18 cellular contexts compared by ENCODE assay signal in the genomic region with DNA sequence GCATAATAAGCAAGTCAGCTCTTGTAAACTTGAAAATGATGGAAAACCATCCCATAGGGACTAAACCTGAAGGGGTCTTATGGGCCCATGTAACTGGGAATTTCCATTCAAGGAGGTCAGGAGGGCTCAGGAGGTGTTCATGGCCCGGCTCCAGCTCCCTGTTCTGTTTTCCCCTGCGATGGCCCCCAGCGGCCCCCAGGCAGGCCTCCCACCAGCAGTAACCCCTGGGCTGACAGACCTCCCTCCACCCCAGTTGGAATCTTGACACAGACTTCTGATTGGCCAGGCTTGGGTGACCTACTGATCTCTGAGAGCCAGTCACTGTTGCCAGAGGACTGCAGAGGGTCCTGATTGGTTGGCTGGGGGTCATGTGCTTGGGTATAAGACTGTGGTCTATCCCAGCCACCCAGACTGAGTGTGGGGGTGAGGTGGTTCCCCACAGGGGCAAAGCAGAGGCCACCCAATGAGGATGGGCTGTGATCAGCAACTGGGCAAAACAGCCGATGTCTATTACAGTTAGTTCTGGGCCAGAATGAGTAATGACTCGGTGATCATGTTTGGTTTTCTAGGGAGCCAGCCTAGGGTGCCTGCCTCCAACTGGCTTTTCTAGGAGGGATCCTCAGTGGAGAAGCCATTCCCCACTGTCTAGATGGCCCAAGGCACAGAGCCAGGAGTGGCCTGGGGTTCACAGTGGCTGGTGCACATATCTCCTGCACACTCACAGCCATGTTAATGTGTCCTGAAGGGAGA. TPM values are rescaled to one million over a fixed set of nuclear protein-coding genes. Genes with fewer than 3 reads are reported as not detected.
DNase-seq lines count a peak whose midpoint lies in the region; ATAC-seq, FAIRE-seq and TF ChIP-seq lines count a peak whose summit lies in the region.
"Had no signal": no experiment of that assay in that cellular context is flagged by ENCODE, and none has a peak within 500 bp of the region (broad histone marks: within the 10 kb centered on the region; RNA-seq: fewer than 3 reads in every experiment).

No MANE protein-coding gene starts in this region.

- FAIRE-seq in HepG2 (lab: Jason Lieb, UNC) = no peak

- H2AFZ ChIP-seq in HepG2 (ENCODE audit: low read length) = no peak overlapping the region

- DNase-seq in HepG2 (ENCODE audit: low spot score) (no peak), right lobe of liver (no peak), WTC11 (ENCODE audit: low spot score) (no peak), mesothelial cell of epicardium (ENCODE audit: low spot score in 2 of 2, unreplicated experiment in 2 of 2) (no peak), mesenteric fat pad (ENCODE audit: low spot score) (no peak)
- DNase-seq in activated CD4-positive, alpha-beta T cell treated with anti-CD3 and anti-CD28 coated beads, Interleukin-2, amount 10 ng/mL, durations not matched to agents 24 days and 14 days = no peak
- DNase-seq: activated T-cell treated with anti-CD3 and anti-CD28 coated beads, Interleukin-2, amount 50 U/mL, for 72 hours; Caco-2; cerebellar nuclear complex; GF-D8; heart left ventricle; NCI-H187; stimulated activated CD4-positive, alpha-beta T cell treated with anti-CD3 and anti-CD28 coated beads, Interleukin-4, amount 100 ng/mL, for 4 hours had no signal

- no peaks in the 10 kb centered on the region for H3K79me2 ChIP-seq in HepG2 (ENCODE audit: insufficient read depth, low read length)

- H3K4me1 Mint-ChIP-seq in WTC11 = no peaks in the 10 kb centered on the region
- H3K4me1 Mint-ChIP-seq in mesothelial cell of epicardium = peaks cover 29% of the 10 kb centered on the region
- H3K4me1 Mint-ChIP-seq in activated CD4-positive, alpha-beta T cell treated with anti-CD3 and anti-CD28 coated beads, Interleukin-2, amount 10 ng/mL, durations not matched to agents 24 days and 14 days = no peaks in the 10 kb centered on the region
- H3K4me1 Mint-ChIP-seq: memory B cell had no signal

- no peak overlapping the region for H3K4me3 ChIP-seq in HepG2 (replicated peaks in 1 of 3; ENCODE audit: insufficient read depth in 1 of 3, low read depth in 2 of 3, low read length in 3 of 3)
- no peak overlapping the region for H3K4me3 ChIP-seq in right lobe of liver
- H3K4me3 ChIP-seq: heart left ventricle, SJCRH30 had no signal

- BruUV-seq in HepG2 (replicated peaks; lab: Mats Ljungman, UMichigan) = no TSS peak

- H3K4me1 ChIP-seq in HepG2 (ENCODE audit: insufficient read depth, low read length) = peaks cover 25% of the 10 kb centered on the region
- no peaks in the 10 kb centered on the region for H3K4me1 ChIP-seq in right lobe of liver

- ATAC-seq in HepG2 (no peak), right lobe of liver (no peak), WTC11 (peak; percentile 46), HG03095 (IDR thresholded peaks at IDR 0.05; ENCODE audit: unreplicated experiment) (no peak), GM18907 (IDR thresholded peaks at IDR 0.05; ENCODE audit: unreplicated experiment) (no peak)
- ATAC-seq: heart left ventricle had no signal

- no peaks in the 10 kb centered on the region for H3K9me3 Mint-ChIP-seq in WTC11
- H3K9me3 Mint-ChIP-seq in mesothelial cell of epicardium = no peaks in the 10 kb centered on the region
- H3K9me3 Mint-ChIP-seq in activated CD4-positive, alpha-beta T cell treated with anti-CD3 and anti-CD28 coated beads, Interleukin-2, amount 10 ng/mL, durations not matched to agents 24 days and 14 days = no peaks in the 10 kb centered on the region
- H3K9me3 Mint-ChIP-seq: activated T-cell treated with anti-CD3 and anti-CD28 coated beads, Interleukin-2, amount 50 U/mL, for 72 hours; memory B cell; type B pancreatic cell had no signal

- TF ChIP-seq CTCF in HepG2 (CRISPR knock-in tag; IDR thresholded peaks at IDR 0.05) (no peak), right lobe of liver (IDR thresholded peaks at IDR 0.05) (no peak), WTC11 (IDR thresholded peaks at IDR 0.05) (no peak), mesothelial cell of epicardium (IDR thresholded peaks at IDR 0.05; ENCODE audit: unreplicated experiment) (no peak)

- 100% methylated on average over 3 of the region's 5 CpGs for WGBS in HepG2 (ENCODE audit: low lambda C conversion rate)
- 100% methylated on average over 1 of the region's 5 CpGs for WGBS in right lobe of liver (ENCODE audit: insufficient coverage, low coverage, low lambda C conversion rate, missing lambda C conversion rate)

- no peak for TF ChIP-seq RAD21 in HepG2 (CRISPR knock-in tag; IDR thresholded peaks at IDR 0.05)

- H3K27ac ChIP-seq in HepG2 (ENCODE audit: extremely low read length, insufficient read depth, low read length) (no peak overlapping the region), right lobe of liver (no peak overlapping the region)

- peaks cover 11% of the 10 kb centered on the region for H3K36me3 Mint-ChIP-seq in WTC11
- peaks cover 4% of the 10 kb centered on the region for H3K36me3 Mint-ChIP-seq in mesothelial cell of epicardium
- peaks cover 5% of the 10 kb centered on the region for H3K36me3 Mint-ChIP-seq in activated CD4-positive, alpha-beta T cell treated with anti-CD3 and anti-CD28 coated beads, Interleukin-2, amount 10 ng/mL, durations not matched to agents 24 days and 14 days (ENCODE audit: low read depth)
- H3K36me3 Mint-ChIP-seq: memory B cell had no signal

- H3K27me3 ChIP-seq in HepG2 (ENCODE audit: control insufficient read depth in 1 of 2, insufficient read depth in 2 of 2, low read length in 2 of 2) = no peaks in the 10 kb centered on the region
- H3K27me3 ChIP-seq in right lobe of liver = no peaks in the 10 kb centered on the region
- H3K27me3 ChIP-seq: heart left ventricle, SJCRH30 had no signal

- H3K27me3 Mint-ChIP-seq in WTC11 (ENCODE audit: low read depth) (no peaks in the 10 kb centered on the region; the same call in 1 of the 2 replicates), mesothelial cell of epicardium (ENCODE audit: low read depth) (no peaks in the 10 kb centered on the region)
- H3K27me3 Mint-ChIP-seq in activated CD4-positive, alpha-beta T cell treated with anti-CD3 and anti-CD28 coated beads, Interleukin-2, amount 10 ng/mL, durations not matched to agents 24 days and 14 days = no peaks in the 10 kb centered on the region
- H3K27me3 Mint-ChIP-seq: memory B cell, type B pancreatic cell had no signal

- TF ChIP-seq EP300 in HepG2 (IDR thresholded peaks at IDR 0.05; ENCODE audit: low read depth in 2 of 2, low read length in 2 of 2) = no peak
- no peak for TF ChIP-seq EP300 in HepG2 (CRISPR knock-in tag; IDR thresholded peaks at IDR 0.05; ENCODE audit: borderline replicate concordance)

- intact Hi-C loops in HepG2 (cut with micrococcal nuclease; ENCODE audit: unreplicated experiment) (no loop called here), right lobe of liver (cut with DNase I) (no loop called here)
- intact Hi-C loops in activated CD4-positive, alpha-beta T cell treated with anti-CD3 and anti-CD28 coated beads, Interleukin-2, amount 10 ng/mL, durations not matched to agents 24 days and 14 days (cut with micrococcal nuclease) = no loop called here

- H3K36me3 ChIP-seq in HepG2 (replicated peaks in 1 of 2; ENCODE audit: control insufficient read depth in 1 of 2, insufficient read depth in 2 of 2, low read length in 2 of 2) (no peaks in the 10 kb centered on the region), right lobe of liver (no peaks in the 10 kb centered on the region)

- no peak overlapping the region for H3K9ac ChIP-seq in HepG2 (ENCODE audit: insufficient read depth, low read depth, low read length)

- POLR2A ChIA-PET in HepG2 (lab: Yijun Ruan, JAX) = no interaction called here
- POLR2A ChIA-PET in WTC11 (lab: Charles Lee) = no interaction called here

- H3K9me3 ChIP-seq in HepG2 (ENCODE audit: low read length) (no peaks in the 10 kb centered on the region), right lobe of liver (no peaks in the 10 kb centered on the region)
- H3K9me3 ChIP-seq: Caco-2, heart left ventricle, SJCRH30 had no signal

- H3K27ac Mint-ChIP-seq in WTC11 (no peak overlapping the region), mesothelial cell of epicardium (peak overlapping the region; percentile 34)
- H3K27ac Mint-ChIP-seq in activated CD4-positive, alpha-beta T cell treated with anti-CD3 and anti-CD28 coated beads, Interleukin-2, amount 10 ng/mL, durations not matched to agents 24 days and 14 days = no peak overlapping the region
- H3K27ac Mint-ChIP-seq: activated T-cell treated with anti-CD3 and anti-CD28 coated beads, Interleukin-2, amount 50 U/mL, for 72 hours; memory B cell had no signal

- no peak overlapping the region for H3K4me2 ChIP-seq in HepG2 (ENCODE audit: low read depth, low read length)

- in situ Hi-C loops in HepG2 (cut with HindIII; ENCODE audit: extremely low pct_ligation_motif_present, low pct_unique_long_range_greater_than_20kb) = no loop called here

- no peak for TF ChIP-seq POLR2A in HepG2 (IDR thresholded peaks at IDR 0.05; ENCODE audit: insufficient read depth in 1 of 2, low read depth in 2 of 2, low read length in 2 of 2)
- no peak for TF ChIP-seq POLR2A in right lobe of liver (IDR thresholded peaks at IDR 0.05)

- H4K20me1 ChIP-seq in HepG2 (ENCODE audit: insufficient read depth, low read length) = no peaks in the 10 kb centered on the region

- CTCF ChIA-PET in HepG2 (lab: Yijun Ruan, JAX; ENCODE audit: low intra/inter-chr PET ratio, low total read pairs) (no interaction called here), WTC11 (lab: Charles Lee) (interaction anchor here (1.7 kb wide), 1 partner anchor 53 kb away, joined by 7 read pairs; the partner anchor contains the start of gene TMEM120B)

- H3K4me3 Mint-ChIP-seq in WTC11 = no peak overlapping the region
- no peak overlapping the region for H3K4me3 Mint-ChIP-seq in mesothelial cell of epicardium
- H3K4me3 Mint-ChIP-seq in activated CD4-positive, alpha-beta T cell treated with anti-CD3 and anti-CD28 coated beads, Interleukin-2, amount 10 ng/mL, durations not matched to agents 24 days and 14 days = no peak overlapping the region
- H3K4me3 Mint-ChIP-seq: activated T-cell treated with anti-CD3 and anti-CD28 coated beads, Interleukin-2, amount 50 U/mL, for 72 hours; memory B cell; type B pancreatic cell had no signal

RNA-seq across cellular contexts. Expression of gene RHOF, which starts 27.0 kb away (rescaled TPM):
- 11.0 and 14.6 TPM in 2 replicates for total RNA-seq in HepG2 (2016; rRNA removed; fragmentation: Illumina TruSeq; extraction: Trizol)
- total RNA-seq in HepG2 (2016; cell fraction: cytosol; rRNA removed; fragmentation: Illumina TruSeq; extraction: Trizol; ENCODE audit: low read depth) = 10.8 and 12.5 TPM in 2 replicates
- total RNA-seq in HepG2 (2016; cell fraction: insoluble cytoplasmic fraction; rRNA removed; fragmentation: Illumina TruSeq; extraction: Trizol) = 9.8 and 14.8 TPM in 2 replicates
- total RNA-seq in HepG2 (2016; cell fraction: membrane; rRNA removed; fragmentation: Illumina TruSeq; extraction: Trizol) = 18.2 and 24.9 TPM in 2 replicates
- 14.1 and 17.3 TPM in 2 replicates for total RNA-seq in HepG2 (2016; cell fraction: nucleus; rRNA removed; fragmentation: Illumina TruSeq; extraction: Trizol)
- 31.3 and 32.2 TPM in 2 replicates for polyA plus RNA-seq in HepG2 (2011; rRNA removed)
- polyA plus RNA-seq in HepG2 (2011; cell fraction: cytosol; rRNA removed) = 28.4 and 38.7 TPM in 2 replicates
- polyA plus RNA-seq in HepG2 (2011; cell fraction: nucleus; rRNA removed) = 37.5 and 40.2 TPM in 2 replicates
- 10.8 and 12.9 TPM in 2 replicates for polyA plus RNA-seq in HepG2 (2012)
- polyA plus RNA-seq in HepG2 (2016; cell fraction: cytosol; fragmentation: Illumina TruSeq; extraction: Trizol; ENCODE audit: low read depth) = 19.8 and 23.7 TPM in 2 replicates
- 19.7 and 25.0 TPM in 2 replicates for polyA plus RNA-seq in HepG2 (2016; cell fraction: insoluble cytoplasmic fraction; fragmentation: Illumina TruSeq; extraction: Trizol; ENCODE audit: low read depth)
- polyA plus RNA-seq in HepG2 (2016; cell fraction: membrane; fragmentation: Illumina TruSeq; extraction: Trizol; ENCODE audit: low read depth) = 27.0 and 27.4 TPM in 2 replicates
- 24.9 and 31.1 TPM in 2 replicates for polyA plus RNA-seq in HepG2 (2016; cell fraction: nucleus; fragmentation: Illumina TruSeq; extraction: Trizol; ENCODE audit: insufficient read depth, low read depth)
- polyA minus RNA-seq in HepG2 (2011; rRNA and poly(A)+ RNA removed; ENCODE audit: low replicate concordance) = 46.1 and 174 TPM in 2 replicates
- 32.2 and 38.9 TPM in 2 replicates for polyA minus RNA-seq in HepG2 (2011; cell fraction: cytosol; rRNA and poly(A)+ RNA removed)
- 32.4 and 35.6 TPM in 2 replicates for polyA minus RNA-seq in HepG2 (2011; cell fraction: nucleus; rRNA and poly(A)+ RNA removed)
- 10 to 100 TPM in 2 of 6 experiments, 1 to 10 TPM in 4; 3.7 to 16.2 (median 5.0) TPM for total RNA-seq in right lobe of liver
- 35.8 to 45.3 TPM (median 36.2 TPM) in 3 replicates for total RNA-seq in WTC11 (2021)
- total RNA-seq in mesothelial cell of epicardium = 33.0 to 37.8 TPM (median 33.8 TPM) in 3 replicates
- total RNA-seq in mesenteric fat pad = 6.1 TPM
- total RNA-seq in activated CD4-positive, alpha-beta T cell treated with anti-CD3 and anti-CD28 coated beads, Interleukin-2, amount 10 ng/mL, durations not matched to agents 24 days and 14 days = 107 and 114 TPM in 2 replicates

RNA-seq across cellular contexts. Expression of gene SETD1B, which starts 37.3 kb away (rescaled TPM):
- 1.4 and 1.8 TPM in 2 replicates for total RNA-seq in HepG2 (2016; rRNA removed; fragmentation: Illumina TruSeq; extraction: Trizol)
- total RNA-seq in HepG2 (2016; cell fraction: cytosol; rRNA removed; fragmentation: Illumina TruSeq; extraction: Trizol; ENCODE audit: low read depth) = 0.40 and 0.44 TPM in 2 replicates
- 1.3 TPM in 2 replicates for total RNA-seq in HepG2 (2016; cell fraction: insoluble cytoplasmic fraction; rRNA removed; fragmentation: Illumina TruSeq; extraction: Trizol)
- total RNA-seq in HepG2 (2016; cell fraction: membrane; rRNA removed; fragmentation: Illumina TruSeq; extraction: Trizol) = 1.3 and 1.4 TPM in 2 replicates
- total RNA-seq in HepG2 (2016; cell fraction: nucleus; rRNA removed; fragmentation: Illumina TruSeq; extraction: Trizol) = 2.7 and 3.3 TPM in 2 replicates
- 1.1 and 1.3 TPM in 2 replicates for polyA plus RNA-seq in HepG2 (2011; rRNA removed)
- polyA plus RNA-seq in HepG2 (2011; cell fraction: cytosol; rRNA removed) = 0.43 and 0.51 TPM in 2 replicates
- polyA plus RNA-seq in HepG2 (2011; cell fraction: nucleus; rRNA removed) = 9.3 TPM in 2 replicates
- 4.2 and 6.2 TPM in 2 replicates for polyA plus RNA-seq in HepG2 (2012)
- polyA plus RNA-seq in HepG2 (2016; cell fraction: cytosol; fragmentation: Illumina TruSeq; extraction: Trizol; ENCODE audit: low read depth) = 0.32 and 0.34 TPM in 2 replicates
- 2.6 and 3.8 TPM in 2 replicates for polyA plus RNA-seq in HepG2 (2016; cell fraction: insoluble cytoplasmic fraction; fragmentation: Illumina TruSeq; extraction: Trizol; ENCODE audit: low read depth)
- polyA plus RNA-seq in HepG2 (2016; cell fraction: membrane; fragmentation: Illumina TruSeq; extraction: Trizol; ENCODE audit: low read depth) = 0.70 and 0.76 TPM in 2 replicates
- 16.0 and 18.9 TPM in 2 replicates for polyA plus RNA-seq in HepG2 (2016; cell fraction: nucleus; fragmentation: Illumina TruSeq; extraction: Trizol; ENCODE audit: insufficient read depth, low read depth)
- polyA minus RNA-seq in HepG2 (2011; rRNA and poly(A)+ RNA removed; ENCODE audit: low replicate concordance) = 2.1 and 4.2 TPM in 2 replicates
- polyA minus RNA-seq in HepG2 (2011; cell fraction: cytosol; rRNA and poly(A)+ RNA removed) = 1.8 and 2.5 TPM in 2 replicates
- 3.6 and 4.4 TPM in 2 replicates for polyA minus RNA-seq in HepG2 (2011; cell fraction: nucleus; rRNA and poly(A)+ RNA removed)
- 10 to 100 TPM in 3 of 6 experiments, 1 to 10 TPM in 3; 3.7 to 20.0 (median 9.3) TPM for total RNA-seq in right lobe of liver
- 18.0 to 19.5 TPM (median 18.4 TPM) in 3 replicates for total RNA-seq in WTC11 (2021)
- total RNA-seq in mesothelial cell of epicardium = 26.5 to 27.2 TPM (median 26.8 TPM) in 3 replicates
- total RNA-seq in mesenteric fat pad = 20.7 TPM
- 26.6 and 29.2 TPM in 2 replicates for total RNA-seq in activated CD4-positive, alpha-beta T cell treated with anti-CD3 and anti-CD28 coated beads, Interleukin-2, amount 10 ng/mL, durations not matched to agents 24 days and 14 days

RNA-seq across cellular contexts. Expression of gene TMEM120B, which starts 53.9 kb away (rescaled TPM):
- total RNA-seq in HepG2 (2016; rRNA removed; fragmentation: Illumina TruSeq; extraction: Trizol) (3.8 and 7.1 TPM in 2 replicates), right lobe of liver (1 to 10 TPM; 3.3 to 6.4 (median 4.7) TPM), WTC11 (2021) (30.7 to 36.9 TPM (median 33.6 TPM) in 3 replicates), mesothelial cell of epicardium (22.3 to 22.8 TPM (median 22.4 TPM) in 3 replicates), mesenteric fat pad (12.6 TPM)
- 4.1 and 4.4 TPM in 2 replicates for total RNA-seq in HepG2 (2016; cell fraction: cytosol; rRNA removed; fragmentation: Illumina TruSeq; extraction: Trizol; ENCODE audit: low read depth)
- total RNA-seq in HepG2 (2016; cell fraction: insoluble cytoplasmic fraction; rRNA removed; fragmentation: Illumina TruSeq; extraction: Trizol) = 2.9 and 6.5 TPM in 2 replicates
- 5.8 and 6.5 TPM in 2 replicates for total RNA-seq in HepG2 (2016; cell fraction: membrane; rRNA removed; fragmentation: Illumina TruSeq; extraction: Trizol)
- total RNA-seq in HepG2 (2016; cell fraction: nucleus; rRNA removed; fragmentation: Illumina TruSeq; extraction: Trizol) = 7.0 and 7.1 TPM in 2 replicates
- polyA plus RNA-seq in HepG2 (2011; rRNA removed) = 12.9 and 14.3 TPM in 2 replicates
- 6.4 and 7.2 TPM in 2 replicates for polyA plus RNA-seq in HepG2 (2011; cell fraction: cytosol; rRNA removed)
- 31.6 and 33.2 TPM in 2 replicates for polyA plus RNA-seq in HepG2 (2011; cell fraction: nucleus; rRNA removed)
- 5.8 and 5.9 TPM in 2 replicates for polyA plus RNA-seq in HepG2 (2012)
- polyA plus RNA-seq in HepG2 (2016; cell fraction: cytosol; fragmentation: Illumina TruSeq; extraction: Trizol; ENCODE audit: low read depth) = 5.1 and 6.6 TPM in 2 replicates
- polyA plus RNA-seq in HepG2 (2016; cell fraction: insoluble cytoplasmic fraction; fragmentation: Illumina TruSeq; extraction: Trizol; ENCODE audit: low read depth) = 4.7 and 5.1 TPM in 2 replicates
- 6.2 and 7.5 TPM in 2 replicates for polyA plus RNA-seq in HepG2 (2016; cell fraction: membrane; fragmentation: Illumina TruSeq; extraction: Trizol; ENCODE audit: low read depth)
- 20.3 and 25.3 TPM in 2 replicates for polyA plus RNA-seq in HepG2 (2016; cell fraction: nucleus; fragmentation: Illumina TruSeq; extraction: Trizol; ENCODE audit: insufficient read depth, low read depth)
- polyA minus RNA-seq in HepG2 (2011; rRNA and poly(A)+ RNA removed; ENCODE audit: low replicate concordance) = 26.4 and 34.9 TPM in 2 replicates
- polyA minus RNA-seq in HepG2 (2011; cell fraction: cytosol; rRNA and poly(A)+ RNA removed) = 8.7 and 9.2 TPM in 2 replicates
- 9.5 and 9.8 TPM in 2 replicates for polyA minus RNA-seq in HepG2 (2011; cell fraction: nucleus; rRNA and poly(A)+ RNA removed)
- total RNA-seq in activated CD4-positive, alpha-beta T cell treated with anti-CD3 and anti-CD28 coated beads, Interleukin-2, amount 10 ng/mL, durations not matched to agents 24 days and 14 days = 17.1 and 18.4 TPM in 2 replicates

Comparison
In these comparisons a context has a peak if more than half of its experiments do, and no peak if none do; other contexts are left out.
1. Of the 50 proteins assayed by ChIP-seq in both HepG2 and WTC11: peak only in HepG2: none; only in WTC11: USF2; in both: NFYB; in neither: 48.